ENCODE assay signal across 17 cellular contexts in genomic region chr11:69277074-69277809, GRCh38. TPM values are rescaled to one million over a fixed set of nuclear protein-coding genes. Genes with fewer than 3 reads are reported as not detected.
DNase-seq lines count a peak whose midpoint lies in the region; ATAC-seq and TF ChIP-seq lines count a peak whose summit lies in the region.
"Had no signal": no experiment of that assay in that cellular context is flagged by ENCODE, and none has a peak within 500 bp of the region (broad histone marks: within the 10 kb centered on the region; RNA-seq: fewer than 3 reads in every experiment).

No MANE protein-coding gene starts in this region.

- H3K4me1 ChIP-seq in PC-9 (replicated peaks; ENCODE audit: insufficient read depth) (peaks cover 89% of the 10 kb centered on the region), mucosa of rectum (ENCODE audit: control insufficient read depth in 2 of 2, insufficient read depth in 2 of 2, low read length in 2 of 2) (peaks cover 28 to 58% of the 10 kb centered on the region in 2 donors)

- intact Hi-C loops in PC-9 (cut with micrococcal nuclease; ENCODE audit: unreplicated experiment) (no loop called here), head of caudate nucleus (cut with DNase I) (no loop called here)

- CTCF ChIA-PET in PC-9 (lab: Charles Lee), result no interaction called here

- BruUV-seq in PC-9 (replicated peaks; lab: Mats Ljungman, UMichigan), result no TSS peak

- H3F3A ChIP-seq in PC-9 (ENCODE audit: insufficient read depth, low read depth), result peaks cover 63% of the 10 kb centered on the region

- no peak overlapping the region for H2AFZ ChIP-seq in PC-9

- no peaks in the 10 kb centered on the region; the same call in 1 of the 2 replicates for H3K9me3 ChIP-seq in PC-9 (ENCODE audit: insufficient read depth, low read depth)
- no peaks in the 10 kb centered on the region for H3K9me3 ChIP-seq in mucosa of rectum (ENCODE audit: control insufficient read depth in 2 of 2, low read length in 2 of 2)
- H3K9me3 ChIP-seq: testis had no signal

- peak; percentile 77 for DNase-seq in GM10266 (ENCODE audit: extremely low spot score)
- DNase-seq in PC-9, result peak in 1 of 2 experiments; percentile 44
- no peak for DNase-seq in head of caudate nucleus
- no peak for DNase-seq in cerebellar nuclear complex (lab: John Stamatoyannopoulos, UW)
- DNase-seq in NK-92 treated with Interleukin-12 subunit alpha and Interleukin-12 subunit beta, amount 100 ng/mL, for 24 hours (lab: John Stamatoyannopoulos, UW), result no peak
- no peak for DNase-seq in NCI-H1436 treated with DMSO at 0.1 percent for 48 hours (lab: John Stamatoyannopoulos, UW)
- DNase-seq: activated CD4-positive, alpha-beta T cell treated with anti-CD3 and anti-CD28 coated beads for 1 hour; activated naive CD4-positive, alpha-beta T cell treated with anti-CD3 and anti-CD28 coated beads, Interleukin-2, amount 50 U/mL, for 16 hours; AML-193; DMS53; effector CD4-positive, alpha-beta T cell; NCI-H1930; T-helper 2 cell; testis had no signal

- peak; percentile 57 for ATAC-seq in GM21447 (IDR thresholded peaks at IDR 0.05; ENCODE audit: unreplicated experiment)

- H3K36me3 ChIP-seq in PC-9 (ENCODE audit: low read depth) (no peaks in the 10 kb centered on the region; the same call in 1 of the 2 replicates), mucosa of rectum (ENCODE audit: control insufficient read depth in 2 of 2, insufficient read depth in 2 of 2, low read length in 2 of 2) (no peaks in the 10 kb centered on the region)
- H3K36me3 ChIP-seq: brain microvascular endothelial cell had no signal

- H3K27ac ChIP-seq in PC-9 (peak overlapping the region; percentile 99), mucosa of rectum (ENCODE audit: low read depth in 2 of 2, low read length in 2 of 2) (peak overlapping the region; percentile 82 to 90)
- H3K27ac ChIP-seq: brain microvascular endothelial cell, testis had no signal

- peaks cover 34% of the 10 kb centered on the region for H3K79me2 ChIP-seq in PC-9 (ENCODE audit: low read depth)

- H3K4me3 ChIP-seq in PC-9, result peak overlapping the region; percentile 26; the same call in 1 of the 2 replicates
- peak overlapping the region; percentile 7 to 14 for H3K4me3 ChIP-seq in mucosa of rectum (ENCODE audit: low read length in 2 of 2)
- H3K4me3 ChIP-seq: testis had no signal

- H3K9me2 ChIP-seq in PC-9 (ENCODE audit: insufficient read depth), result no peaks in the 10 kb centered on the region

- H3K4me2 ChIP-seq in PC-9, result peak overlapping the region; percentile 66

- POLR2A ChIA-PET in PC-9 (lab: Charles Lee; ENCODE audit: unreplicated experiment), result interaction anchor here (1.5 kb wide), 1 partner anchor 20 kb away, joined by 5 read pairs; no protein-coding TSS in a partner anchor

- no peaks in the 10 kb centered on the region for H4K20me1 ChIP-seq in PC-9 (ENCODE audit: insufficient read depth)

- no peak for TF ChIP-seq CTCF in GM10266 (IDR thresholded peaks at IDR 0.05; ENCODE audit: control insufficient read depth, insufficient read depth, low read depth, missing control alignments)
- no peak for TF ChIP-seq CTCF in PC-9 (conservative IDR thresholded peaks at IDR 0.05)

- H3K27me3 ChIP-seq in PC-9 (ENCODE audit: insufficient read depth, low read depth) (no peaks in the 10 kb centered on the region), mucosa of rectum (ENCODE audit: control insufficient read depth in 2 of 2, insufficient read depth in 2 of 2, low read length in 2 of 2) (no peaks in the 10 kb centered on the region)
- H3K27me3 ChIP-seq: brain microvascular endothelial cell, testis had no signal

- H3K9ac ChIP-seq in mucosa of rectum (ENCODE audit: low read depth in 1 of 2, low read length in 2 of 2), result peak overlapping the region; percentile 41 to 74

RNA-seq across cellular contexts. Expression of gene MYEOV, which starts 16.7 kb away (rescaled TPM):
- 182 and 232 TPM in 2 replicates for total RNA-seq in PC-9 (2021)
